ENCODE assay signal across 17 cellular contexts in genomic region chr12:1633459-1633858, GRCh38. TPM values are rescaled to one million over a fixed set of nuclear protein-coding genes. Genes with fewer than 3 reads are reported as not detected.
DNase-seq lines count a peak whose midpoint lies in the region; ATAC-seq, FAIRE-seq and TF ChIP-seq lines count a peak whose summit lies in the region.
"Had no signal": no experiment of that assay in that cellular context is flagged by ENCODE, and none has a peak within 500 bp of the region (broad histone marks: within the 10 kb centered on the region; RNA-seq: fewer than 3 reads in every experiment).

No MANE protein-coding gene starts in this region.

- H3K36me3 Mint-ChIP-seq in activated naive CD8-positive, alpha-beta T cell treated with anti-CD3 and anti-CD28 coated beads for 36 hours = no peaks in the 10 kb centered on the region

- no peak for ATAC-seq in HG02798 (IDR thresholded peaks at IDR 0.05; ENCODE audit: poor library complexity, unreplicated experiment)
- ATAC-seq in right cardiac atrium = no peak
- ATAC-seq: SK-N-SH treated with all-trans-retinoic acid at 6 μM for 48 hours had no signal

- no peak overlapping the region for H3K9ac ChIP-seq in parathyroid adenoma

- H3K4me3 ChIP-seq in bronchial epithelial cell (ENCODE audit: low read depth, low read length) (no peak overlapping the region), parathyroid adenoma (ENCODE audit: low read depth, low read length) (no peak overlapping the region), right cardiac atrium (ENCODE audit: low read length) (no peak overlapping the region)
- H3K4me3 ChIP-seq: Peyer's patch had no signal

- H3K27me3 ChIP-seq in bronchial epithelial cell (ENCODE audit: control insufficient read depth, insufficient read depth, low read length) = peaks cover 22% of the 10 kb centered on the region
- no peaks in the 10 kb centered on the region for H3K27me3 ChIP-seq in parathyroid adenoma (ENCODE audit: control insufficient read depth, insufficient read depth, low read length)
- H3K27me3 ChIP-seq in right cardiac atrium (ENCODE audit: control insufficient read depth, insufficient read depth) = no peaks in the 10 kb centered on the region
- H3K27me3 ChIP-seq: Peyer's patch had no signal

- H2AFZ ChIP-seq in parathyroid adenoma = no peak overlapping the region

- peaks cover 13% of the 10 kb centered on the region for H3K4me1 Mint-ChIP-seq in activated naive CD8-positive, alpha-beta T cell treated with anti-CD3 and anti-CD28 coated beads for 36 hours

- no peak overlapping the region for H3K4me3 Mint-ChIP-seq in activated naive CD8-positive, alpha-beta T cell treated with anti-CD3 and anti-CD28 coated beads for 36 hours

- peaks cover 61% of the 10 kb centered on the region for H3K27me3 Mint-ChIP-seq in activated naive CD8-positive, alpha-beta T cell treated with anti-CD3 and anti-CD28 coated beads for 36 hours

- peaks cover 32% of the 10 kb centered on the region for H3K79me2 ChIP-seq in parathyroid adenoma

- intact Hi-C loops in right cardiac atrium (cut with DNase I) = no loop called here

- FAIRE-seq in bronchial epithelial cell (lab: Jason Lieb, UNC) = peak; percentile 13
- FAIRE-seq: H1 had no signal

- no peak overlapping the region for H3K27ac Mint-ChIP-seq in activated naive CD8-positive, alpha-beta T cell treated with anti-CD3 and anti-CD28 coated beads for 36 hours

- no peak overlapping the region for H3K4me2 ChIP-seq in parathyroid adenoma (ENCODE audit: low read length)

- peak; percentile 76 for DNase-seq in ELF-1 (ENCODE audit: low read depth, low spot score)
- DNase-seq in MV-4-11 (lab: John Stamatoyannopoulos, UW) = peak; percentile 46
- no peak for DNase-seq in bronchial epithelial cell (ENCODE audit: low read depth)
- no peak for DNase-seq in activated naive CD8-positive, alpha-beta T cell treated with anti-CD3 and anti-CD28 coated beads for 36 hours
- no peak for DNase-seq in right cardiac atrium
- DNase-seq: Caco-2, DMS153, NCI-H1417 treated with DMSO at 0.1 percent for 48 hours, NCI-H1930, NCI-H748 treated with DMSO at 0.1 percent for 48 hours, Peyer's patch had no signal

- 43% methylated on average over 3 of the region's 3 CpGs for WGBS in right cardiac atrium

- H3K27ac ChIP-seq in parathyroid adenoma = peak overlapping the region; percentile 95
- H3K27ac ChIP-seq in right cardiac atrium (ENCODE audit: low read length) = no peak overlapping the region
- H3K27ac ChIP-seq: C4-2B, Peyer's patch had no signal

- H3K4me1 ChIP-seq in parathyroid adenoma = peaks cover 35% of the 10 kb centered on the region
- peaks cover 4% of the 10 kb centered on the region for H3K4me1 ChIP-seq in right cardiac atrium (ENCODE audit: control insufficient read depth, insufficient read depth, low read length)

- H3K36me3 ChIP-seq in bronchial epithelial cell (ENCODE audit: control insufficient read depth, insufficient read depth, low read length) (no peaks in the 10 kb centered on the region), parathyroid adenoma (ENCODE audit: control insufficient read depth, insufficient read depth, low read length) (no peaks in the 10 kb centered on the region)
- H3K36me3 ChIP-seq: Peyer's patch had no signal

- no peaks in the 10 kb centered on the region for H3K9me3 ChIP-seq in parathyroid adenoma (ENCODE audit: control insufficient read depth, low read length)
- no peaks in the 10 kb centered on the region for H3K9me3 ChIP-seq in right cardiac atrium (ENCODE audit: control insufficient read depth, low read length)
- H3K9me3 ChIP-seq: Caco-2, Peyer's patch had no signal

- no peak for TF ChIP-seq CTCF in bronchial epithelial cell (IDR thresholded peaks at IDR 0.05; ENCODE audit: insufficient read depth, low read length, severe bottlenecking)
- TF ChIP-seq CTCF in parathyroid adenoma (IDR thresholded peaks at IDR 0.05) = no peak

- H3K9me3 Mint-ChIP-seq in activated naive CD8-positive, alpha-beta T cell treated with anti-CD3 and anti-CD28 coated beads for 36 hours = no peaks in the 10 kb centered on the region

RNA-seq across cellular contexts. Expression of gene WNT5B, which starts 4.4 kb away (rescaled TPM):
- total RNA-seq in bronchial epithelial cell (0.77 and 0.79 TPM in 2 replicates), right cardiac atrium (1 to 10 TPM; 1.7 to 3.6 (median 2.6) TPM)
- total RNA-seq in activated naive CD8-positive, alpha-beta T cell treated with anti-CD3 and anti-CD28 coated beads for 36 hours = under 1 TPM; 0.08 to 0.19 TPM
- 1.7 TPM for polyA plus RNA-seq in right cardiac atrium
- total RNA-seq: HT-29 had no signal

RNA-seq across cellular contexts. Expression of gene FBXL14, which starts 39.1 kb away (rescaled TPM):
- 9.7 and 10.2 TPM in 2 replicates for total RNA-seq in bronchial epithelial cell
- total RNA-seq in activated naive CD8-positive, alpha-beta T cell treated with anti-CD3 and anti-CD28 coated beads for 36 hours = 10 to 100 TPM; 18.4 to 18.8 TPM
- total RNA-seq in right cardiac atrium = 1 to 10 TPM; 6.5 to 8.3 (median 8.0) TPM
- polyA plus RNA-seq in right cardiac atrium = 4.7 TPM

RNA-seq across cellular contexts. Expression of gene ADIPOR2, which starts 57.4 kb away (rescaled TPM):
- 41.6 and 61.2 TPM in 2 replicates for total RNA-seq in bronchial epithelial cell
- total RNA-seq in activated naive CD8-positive, alpha-beta T cell treated with anti-CD3 and anti-CD28 coated beads for 36 hours = 10 to 100 TPM; 59.8 to 62.9 TPM
- total RNA-seq in right cardiac atrium = 10 to 100 TPM; 36.4 to 52.0 (median 42.8) TPM
- 28.1 TPM for polyA plus RNA-seq in right cardiac atrium

Comparison
In these comparisons a context has a peak if more than half of its experiments do, and no peak if none do; other contexts are left out.
1. DNase-seq: peak in ELF-1 (single experiment) and MV-4-11 (single experiment); none in bronchial epithelial cell (single experiment), activated naive CD8-positive, alpha-beta T cell treated with anti-CD3 and anti-CD28 coated beads for 36 hours (single experiment) and right cardiac atrium (0 of 3).